1 cellular context compared by ENCODE assay signal in genomic region chrX:125404667-125405160, GRCh38.
TF ChIP-seq lines count a peak whose summit lies in the region.

No MANE protein-coding gene starts in this region.

TF ChIP-seq in K562, 482 proteins besides CTCF, POLR2A, EP300 and RAD21 (continued from another document and continues in another):
- TF ChIP-seq CUX1 (CRISPR knock-in tag; IDR thresholded peaks at IDR 0.05) (no peak), RERE (CRISPR knock-in tag; IDR thresholded peaks at IDR 0.05; ENCODE audit: borderline replicate concordance) (no peak), XRCC3 (IDR thresholded peaks at IDR 0.05) (no peak), HDAC8 (tag; IDR thresholded peaks at IDR 0.05) (no peak), THAP7 (CRISPR knock-in tag; IDR thresholded peaks at IDR 0.05) (no peak), PCBP2 (IDR thresholded peaks at IDR 0.05; ENCODE audit: low read depth, low read length, poor library complexity, severe bottlenecking) (no peak), GABPA (tag; conservative IDR thresholded peaks at IDR 0.05; ENCODE audit: low read depth) (peak; percentile 45; the same call in 1 of the 2 replicates), FOSL1 (tag; conservative IDR thresholded peaks at IDR 0.05) (peak; percentile 82), ZFP30 (CRISPR knock-in tag; IDR thresholded peaks at IDR 0.05; ENCODE audit: borderline replicate concordance) (no peak), ETV1 (tag; conservative IDR thresholded peaks at IDR 0.05; ENCODE audit: low read depth) (0 out of 2 replicates have a peak, but pooled peaks have one; percentile 29), MIER1 (IDR thresholded peaks at IDR 0.05; ENCODE audit: low read depth) (no peak), CREB3 (tag; conservative IDR thresholded peaks at IDR 0.05; ENCODE audit: low read depth) (peak; percentile 64; the same call in 1 of the 2 replicates), TSC22D4 (tag; IDR thresholded peaks at IDR 0.05) (no peak), ARHGAP35 (IDR thresholded peaks at IDR 0.05; ENCODE audit: partially characterized antibody) (no peak), AFF1 (IDR thresholded peaks at IDR 0.05; ENCODE audit: low read depth in 1 of 2, partially characterized antibody in 2 of 2) (peak; percentile 69 to 91), RBFOX2 (IDR thresholded peaks at IDR 0.05; ENCODE audit: low read depth, low read length) (peak; percentile 34; the same call in 1 of the 2 replicates), ZFPM2 (CRISPR knock-in tag; IDR thresholded peaks at IDR 0.05) (no peak), ZNF740 (CRISPR knock-in tag; IDR thresholded peaks at IDR 0.05) (no peak), ZNF740 (tag; IDR thresholded peaks at IDR 0.05) (no peak), IRF2 (CRISPR knock-in tag; IDR thresholded peaks at IDR 0.05) (no peak), ARID3A (IDR thresholded peaks at IDR 0.05; ENCODE audit: borderline replicate concordance, low read depth, low read length) (peak; percentile 65; the same call in 1 of the 2 replicates), ZNF79 (CRISPR knock-in tag; IDR thresholded peaks at IDR 0.05; ENCODE audit: low read depth) (no peak), TRIM28 (IDR thresholded peaks at IDR 0.05) (peak; percentile 58; the same call in 1 of the 2 replicates), HNRNPH1 (optimal IDR thresholded peaks at IDR 0.05; ENCODE audit: low read depth, low read length) (no peak), PTBP1 (IDR thresholded peaks at IDR 0.05; ENCODE audit: low read depth, low read length) (no peak), FIP1L1 (IDR thresholded peaks at IDR 0.05; ENCODE audit: low read depth, low read length, poor library complexity, severe bottlenecking) (no peak), RAD51 (IDR thresholded peaks at IDR 0.05; ENCODE audit: borderline replicate concordance, low read depth) (no peak), BACH1 (tag; IDR thresholded peaks at IDR 0.05) (no peak), MYC (IDR thresholded peaks at IDR 0.05; ENCODE audit: low read depth, low read length) (peak; percentile 32; the same call in 1 of the 2 replicates), MYC (CRISPR knock-in tag; IDR thresholded peaks at IDR 0.05; ENCODE audit: borderline replicate concordance, low read depth) (no peak), ZNF280A (IDR thresholded peaks at IDR 0.05; ENCODE audit: low read depth, partially characterized antibody) (no peak), ZNF224 (CRISPR knock-in tag; IDR thresholded peaks at IDR 0.05) (no peak), NR0B1 (IDR thresholded peaks at IDR 0.05; ENCODE audit: partially characterized antibody) (no peak), BCL6 (CRISPR knock-in tag; IDR thresholded peaks at IDR 0.05) (no peak), KAT2B (IDR thresholded peaks at IDR 0.05; ENCODE audit: low read depth, low read length) (no peak)
